In genomic region chr9:22052376-22052945, GRCh38 we compare ENCODE assay signal across 8 cellular contexts.
DNase-seq lines count a peak whose midpoint lies in the region; ATAC-seq and TF ChIP-seq lines count a peak whose summit lies in the region.

No MANE protein-coding gene starts in this region.

- DNase-seq in NCI-H2107 treated with DMSO at 0.1 percent for 48 hours (lab: John Stamatoyannopoulos, UW; ENCODE audit: unreplicated experiment) (peak; percentile 47), choroid plexus epithelial cell (ENCODE audit: low read depth) (peak; percentile 96), skeletal muscle cell (ENCODE audit: low read depth) (peak; percentile 99), GM19240 (ENCODE audit: insufficient read length, low spot score) (no peak), NCI-H82 (lab: John Stamatoyannopoulos, UW) (no peak), NCI-H748 (lab: John Stamatoyannopoulos, UW; ENCODE audit: unreplicated experiment) (no peak)

- H3K4me3 ChIP-seq in choroid plexus epithelial cell (ENCODE audit: low read depth, low read length) (no peak overlapping the region), skeletal muscle cell (ENCODE audit: low read depth, low read length) (no peak overlapping the region)

- TF ChIP-seq CTCF in choroid plexus epithelial cell (conservative IDR thresholded peaks at IDR 0.05; ENCODE audit: low read depth, low read length), result no peak

- ATAC-seq in GM19351 (IDR thresholded peaks at IDR 0.05; ENCODE audit: unreplicated experiment) (peak; percentile 56), GM21619 (IDR thresholded peaks at IDR 0.05; ENCODE audit: unreplicated experiment) (no peak)

Comparison
In these comparisons a context has a peak if more than half of its experiments do, and no peak if none do; other contexts are left out.
1. DNase-seq: peak in NCI-H2107 treated with DMSO at 0.1 percent for 48 hours (single experiment), choroid plexus epithelial cell (single experiment) and skeletal muscle cell (single experiment); none in GM19240 (single experiment), NCI-H82 (single experiment) and NCI-H748 (single experiment).